8 cellular contexts compared by ENCODE assay signal in the genomic region with DNA sequence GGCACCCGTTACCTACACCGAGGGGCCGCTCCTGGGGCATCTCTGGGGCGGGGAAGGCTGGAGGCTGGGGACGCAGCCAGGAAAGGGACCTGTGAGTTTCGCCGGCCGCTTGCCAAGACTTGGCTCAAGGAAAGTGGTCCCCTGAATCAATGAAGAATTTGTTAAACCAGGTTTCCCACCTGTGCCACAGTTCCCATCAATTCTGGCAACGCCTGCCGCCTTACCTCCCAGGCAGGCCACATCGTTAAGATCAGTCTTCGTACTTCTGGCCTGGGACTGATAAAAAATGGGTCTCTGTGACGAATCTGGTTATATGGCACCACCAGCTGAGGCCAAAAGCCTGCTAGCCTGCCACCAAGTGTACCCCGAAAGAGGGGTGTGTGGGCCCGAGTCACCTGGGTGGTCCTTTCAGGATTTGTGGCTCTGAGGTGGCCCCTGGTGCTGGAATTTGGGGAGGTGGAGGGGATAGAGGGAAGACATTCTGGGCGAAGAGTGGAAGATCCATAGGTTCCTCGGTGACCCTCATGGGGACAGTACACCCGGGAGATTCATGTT. TPM values are rescaled to one million over a fixed set of nuclear protein-coding genes. Genes with fewer than 3 reads are reported as not detected.
DNase-seq lines count a peak whose midpoint lies in the region; ATAC-seq and TF ChIP-seq lines count a peak whose summit lies in the region.

No MANE protein-coding gene starts in this region.

- POLR2A ChIA-PET in AG04449 (lab: Yijun Ruan, JAX): no interaction called here
- POLR2A ChIA-PET in naive thymus-derived CD8-positive, alpha-beta T cell (lab: Charles Lee): no interaction called here

- H3K4me2 ChIP-seq in Loucy (ENCODE audit: low read depth, low read length, poor library complexity, severe bottlenecking): peak overlapping the region; percentile 86

- H3K4me3 Mint-ChIP-seq in dendritic cell treated with granulocyte-macrophage colony-stimulating factor and Interleukin-4, amounts not matched to agents 40 ng/mL and 50 ng/mL, for 4 days: peak overlapping the region; percentile 99
- H3K4me3 Mint-ChIP-seq in naive thymus-derived CD8-positive, alpha-beta T cell: peak overlapping the region; percentile 63 to 98 (median 77)

- no peak for ATAC-seq in naive thymus-derived CD8-positive, alpha-beta T cell
- ATAC-seq in HG02610 (IDR thresholded peaks at IDR 0.05; ENCODE audit: unreplicated experiment): no peak

- intact Hi-C loops in dendritic cell treated with granulocyte-macrophage colony-stimulating factor and Interleukin-4, amounts not matched to agents 40 ng/mL and 50 ng/mL, for 4 days (cut with micrococcal nuclease): loop anchor here (5.0 kb wide), 1 partner anchor 42 kb away; no protein-coding TSS in a partner anchor

- H3K4me3 ChIP-seq in AG04449 (ENCODE audit: low read depth, low read length) (peak overlapping the region; percentile 55), Loucy (ENCODE audit: low read length, poor library complexity, severe bottlenecking) (peak overlapping the region; percentile 90)

- no peaks in the 10 kb centered on the region for H3K9me2 ChIP-seq in Loucy (replicated peaks; ENCODE audit: low read depth, low read length)

- H3K27me3 Mint-ChIP-seq in dendritic cell treated with granulocyte-macrophage colony-stimulating factor and Interleukin-4, amounts not matched to agents 40 ng/mL and 50 ng/mL, for 4 days: peaks cover 24% of the 10 kb centered on the region
- H3K27me3 Mint-ChIP-seq in naive thymus-derived CD8-positive, alpha-beta T cell: peaks cover 5 to 26% (median 17%) of the 10 kb centered on the region in 5 donors

- peak overlapping the region; percentile 73 for H3K9ac ChIP-seq in Loucy (ENCODE audit: low read depth, low read length, poor library complexity, severe bottlenecking)

- no peaks in the 10 kb centered on the region for H3K36me3 ChIP-seq in Loucy (ENCODE audit: insufficient read depth, low read length)

- H3K4me1 ChIP-seq in Loucy (ENCODE audit: insufficient read depth, low read length, poor library complexity, severe bottlenecking): peaks cover 44% of the 10 kb centered on the region

- no peaks in the 10 kb centered on the region for H3K9me3 Mint-ChIP-seq in dendritic cell treated with granulocyte-macrophage colony-stimulating factor and Interleukin-4, amounts not matched to agents 40 ng/mL and 50 ng/mL, for 4 days
- no peaks in the 10 kb centered on the region for H3K9me3 Mint-ChIP-seq in naive thymus-derived CD8-positive, alpha-beta T cell

- 0 out of 2 replicates have a peak, but pooled peaks cover 6% of the 10 kb centered on the region for H3K79me2 ChIP-seq in Loucy (ENCODE audit: insufficient read depth, low read length)

- H3K9me3 ChIP-seq in Loucy (ENCODE audit: insufficient read depth, low read depth, low read length): no peaks in the 10 kb centered on the region

- no peaks in the 10 kb centered on the region for H3K27me3 ChIP-seq in Loucy (ENCODE audit: insufficient read depth, low read length, poor library complexity, severe bottlenecking)

- CTCF ChIA-PET in AG04449 (lab: Yijun Ruan, JAX): no interaction called here

- no peak for TF ChIP-seq CTCF in AG04449 (IDR thresholded peaks at IDR 0.05; ENCODE audit: insufficient read depth, low read length, missing control alignments)
- TF ChIP-seq CTCF in Loucy (conservative IDR thresholded peaks at IDR 0.05; ENCODE audit: low read length): no peak

- peak overlapping the region; percentile 74 for H2AFZ ChIP-seq in Loucy (ENCODE audit: low read length)

- peaks cover 51% of the 10 kb centered on the region for H3K4me1 Mint-ChIP-seq in dendritic cell treated with granulocyte-macrophage colony-stimulating factor and Interleukin-4, amounts not matched to agents 40 ng/mL and 50 ng/mL, for 4 days (ENCODE audit: low read depth)
- peaks cover 19 to 31% (median 28%) of the 10 kb centered on the region in 4 donors for H3K4me1 Mint-ChIP-seq in naive thymus-derived CD8-positive, alpha-beta T cell

- H3K27ac Mint-ChIP-seq in dendritic cell treated with granulocyte-macrophage colony-stimulating factor and Interleukin-4, amounts not matched to agents 40 ng/mL and 50 ng/mL, for 4 days: peak overlapping the region; percentile 95
- peak overlapping the region in 5 of 10 donors; percentile 17 to 56 (median 43) for H3K27ac Mint-ChIP-seq in naive thymus-derived CD8-positive, alpha-beta T cell

- peaks cover 23% of the 10 kb centered on the region for H3K36me3 Mint-ChIP-seq in dendritic cell treated with granulocyte-macrophage colony-stimulating factor and Interleukin-4, amounts not matched to agents 40 ng/mL and 50 ng/mL, for 4 days (ENCODE audit: low read depth)
- H3K36me3 Mint-ChIP-seq in naive thymus-derived CD8-positive, alpha-beta T cell: no peaks in the 10 kb centered on the region

- DNase-seq in AG04449 (ENCODE audit: low read depth, low spot score) (no peak), NOMO-1 (lab: John Stamatoyannopoulos, UW; ENCODE audit: unreplicated experiment in 2 of 2) (no peak), DMS53 treated with DMSO at 0.1 percent for 48 hours (lab: John Stamatoyannopoulos, UW; ENCODE audit: unreplicated experiment) (no peak)
- DNase-seq in naive thymus-derived CD8-positive, alpha-beta T cell: no peak
- DNase-seq in activated CD4-positive, CD25-positive, alpha-beta regulatory T cell treated with anti-CD3 and anti-CD28 coated beads, Interleukin-2, amount 50 U/mL, for 72 hours: no peak

- H4K20me1 ChIP-seq in Loucy (ENCODE audit: insufficient read depth, low read length, poor library complexity, severe bottlenecking): no peaks in the 10 kb centered on the region

- peaks cover 10% of the 10 kb centered on the region; the same call in 1 of the 2 replicates for H3F3A ChIP-seq in Loucy (ENCODE audit: low read depth)

RNA-seq across cellular contexts. Expression of gene TGFA, which starts 0.8 kb away (rescaled TPM):
- 1 to 10 TPM; 1.3 to 1.5 TPM for total RNA-seq in naive thymus-derived CD8-positive, alpha-beta T cell
- polyA plus RNA-seq in naive thymus-derived CD8-positive, alpha-beta T cell: under 1 TPM; 0.61 to 0.76 (median 0.66) TPM
